Comparison of ENCODE assay signal across 7 cellular contexts in the genomic region with DNA sequence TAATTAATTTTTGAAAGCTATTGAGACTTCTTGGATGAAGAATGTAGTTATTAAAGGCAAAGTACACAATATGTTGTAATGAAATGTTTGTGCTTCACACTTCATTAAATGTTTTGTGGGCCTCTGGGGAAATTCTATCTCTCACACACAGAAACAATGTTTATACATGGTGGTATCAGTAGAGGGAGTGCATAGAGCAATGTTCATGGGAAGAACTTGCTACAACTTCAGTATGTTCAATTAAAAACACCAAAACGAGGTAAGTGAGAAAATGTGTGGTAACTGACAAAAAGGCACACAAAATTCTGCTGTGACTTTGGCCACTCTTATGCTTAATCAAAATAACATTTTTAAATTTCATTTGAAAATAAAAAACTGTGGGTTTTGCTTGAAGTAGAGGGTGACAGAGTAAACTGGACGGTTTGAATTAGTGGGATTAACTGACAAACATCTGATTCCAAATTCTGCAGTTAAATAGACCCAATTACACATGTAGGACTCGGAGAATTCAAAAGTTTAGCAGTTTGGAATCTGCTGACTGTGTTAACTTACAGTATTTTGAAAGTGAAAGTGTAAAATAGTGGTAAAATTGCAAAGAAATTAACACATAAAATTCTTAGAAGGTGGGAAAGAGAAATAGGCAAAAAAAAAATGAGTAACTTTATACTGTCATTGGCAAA.
DNase-seq lines count a peak whose midpoint lies in the region; ATAC-seq lines count a peak whose summit lies in the region.

No MANE protein-coding gene starts in this region.

- no peak overlapping the region for H3K27ac ChIP-seq in caudate nucleus (ENCODE audit: low read depth, low read length)

- peak overlapping the region; percentile 58 for H3K4me3 Mint-ChIP-seq in stimulated activated effector memory CD8-positive, alpha-beta T cell treated with anti-CD3 and anti-CD28 coated beads, Interleukin-12 subunit alpha, Interleukin-12 subunit beta, amount 100 ng/mL, for 72 hours

- H3K9me3 Mint-ChIP-seq in stimulated activated effector memory CD8-positive, alpha-beta T cell treated with anti-CD3 and anti-CD28 coated beads, Interleukin-12 subunit alpha, Interleukin-12 subunit beta, amount 100 ng/mL, for 72 hours: no peaks in the 10 kb centered on the region

- peaks cover 11% of the 10 kb centered on the region for H3K4me1 Mint-ChIP-seq in stimulated activated effector memory CD8-positive, alpha-beta T cell treated with anti-CD3 and anti-CD28 coated beads, Interleukin-12 subunit alpha, Interleukin-12 subunit beta, amount 100 ng/mL, for 72 hours

- ATAC-seq in GM21786 (IDR thresholded peaks at IDR 0.05; ENCODE audit: unreplicated experiment): peak; percentile 22
- ATAC-seq in stimulated activated effector memory CD8-positive, alpha-beta T cell treated with anti-CD3 and anti-CD28 coated beads, Interleukin-12 subunit alpha, Interleukin-12 subunit beta, amount 100 ng/mL, for 72 hours: no peak

- no peaks in the 10 kb centered on the region for H3K36me3 Mint-ChIP-seq in stimulated activated effector memory CD8-positive, alpha-beta T cell treated with anti-CD3 and anti-CD28 coated beads, Interleukin-12 subunit alpha, Interleukin-12 subunit beta, amount 100 ng/mL, for 72 hours

- H3K27ac Mint-ChIP-seq in stimulated activated effector memory CD8-positive, alpha-beta T cell treated with anti-CD3 and anti-CD28 coated beads, Interleukin-12 subunit alpha, Interleukin-12 subunit beta, amount 100 ng/mL, for 72 hours: no peak overlapping the region

- peak; percentile 18 for DNase-seq in RKO (ENCODE audit: low spot score)
- peak; percentile 48 for DNase-seq in fibroblast of peridontal ligament (ENCODE audit: extremely low read depth)
- DNase-seq in stimulated activated effector memory CD8-positive, alpha-beta T cell treated with anti-CD3 and anti-CD28 coated beads, Interleukin-12 subunit alpha, Interleukin-12 subunit beta, amount 100 ng/mL, for 72 hours (ENCODE audit: low spot score in 2 of 2): no peak
- no peak for DNase-seq in stimulated activated CD4-positive, alpha-beta T cell treated with anti-CD3 and anti-CD28 coated beads, Interleukin-2, amount 100 ng/mL, for 48 hours
- no peak for DNase-seq in NCI-H1694 (lab: John Stamatoyannopoulos, UW)
- no peak for DNase-seq in caudate nucleus (lab: John Stamatoyannopoulos, UW)

Comparison
In these comparisons a context has a peak if more than half of its experiments do, and no peak if none do; other contexts are left out.
1. DNase-seq: peak in RKO (single experiment) and fibroblast of peridontal ligament (single experiment); none in stimulated activated effector memory CD8-positive, alpha-beta T cell treated with anti-CD3 and anti-CD28 coated beads, Interleukin-12 subunit alpha, Interleukin-12 subunit beta, amount 100 ng/mL, for 72 hours (0 of 2), stimulated activated CD4-positive, alpha-beta T cell treated with anti-CD3 and anti-CD28 coated beads, Interleukin-2, amount 100 ng/mL, for 48 hours (0 of 2), NCI-H1694 (single experiment) and caudate nucleus (0 of 61).